Comparison of ENCODE assay signal across 1 cellular context in the genomic region with DNA sequence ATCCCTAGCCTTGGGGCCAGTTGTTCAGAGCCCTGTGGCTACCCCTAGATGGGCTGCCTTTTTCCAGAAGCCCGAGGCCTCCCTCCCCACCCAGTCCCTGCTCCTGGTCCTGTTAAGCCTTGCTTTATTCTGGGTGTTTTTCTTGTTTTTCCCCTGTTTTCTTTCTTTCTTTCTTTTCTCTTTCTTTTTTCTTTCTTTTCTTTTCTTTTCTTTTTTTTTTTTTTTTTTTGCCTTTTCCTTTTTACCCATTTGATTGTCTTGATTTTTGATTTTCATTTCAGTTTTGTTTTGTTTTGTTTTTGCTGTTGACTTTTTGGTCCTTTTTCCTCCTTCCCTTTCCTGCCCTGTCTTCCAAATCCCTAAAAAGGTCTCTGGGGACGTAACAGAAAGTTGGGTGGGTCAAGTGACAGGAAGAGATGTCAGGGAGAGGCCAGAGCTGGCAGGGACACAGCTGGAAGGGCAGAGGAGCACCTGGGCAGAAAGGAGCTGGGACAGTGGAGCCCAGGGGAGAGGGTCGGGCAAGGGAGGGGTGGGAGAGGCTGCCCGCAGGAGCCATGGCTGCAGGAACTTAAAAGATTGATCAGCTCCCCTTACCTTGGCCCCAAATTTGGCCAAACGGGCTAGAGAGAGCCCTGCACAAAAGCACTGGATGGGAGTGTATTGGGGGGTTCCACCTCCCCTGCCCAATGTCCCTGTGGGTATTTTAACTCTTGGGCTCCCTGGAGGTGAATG.
TF ChIP-seq lines count a peak whose summit lies in the region.

No MANE protein-coding gene starts in this region.

TF ChIP-seq in GM23338, 12 proteins besides CTCF, POLR2A, EP300 and RAD21:
- no peak for TF ChIP-seq EZH2phosphoT487 (IDR thresholded peaks at IDR 0.05; ENCODE audit: unreplicated experiment)
- no peak for TF ChIP-seq ETS1 (IDR thresholded peaks at IDR 0.05)
- no peak for TF ChIP-seq NANOG (IDR thresholded peaks at IDR 0.05; ENCODE audit: borderline replicate concordance)
- no peak for TF ChIP-seq ZNF462 (CRISPR knock-in tag; IDR thresholded peaks at IDR 0.05)
- TF ChIP-seq ZNF114 (CRISPR knock-in tag; IDR thresholded peaks at IDR 0.05): no peak
- TF ChIP-seq EZH2 (IDR thresholded peaks at IDR 0.05; ENCODE audit: low read depth, unreplicated experiment): no peak
- no peak for TF ChIP-seq POLR2AphosphoS5 (IDR thresholded peaks at IDR 0.05; ENCODE audit: low read depth)
- TF ChIP-seq STAT1 (IDR thresholded peaks at IDR 0.05; ENCODE audit: unreplicated experiment): no peak
- no peak for TF ChIP-seq CREB1 (CRISPR knock-in tag; IDR thresholded peaks at IDR 0.05; ENCODE audit: low read depth)
- no peak for TF ChIP-seq JUNB (IDR thresholded peaks at IDR 0.05; ENCODE audit: unreplicated experiment)
- TF ChIP-seq REST (IDR thresholded peaks at IDR 0.05; ENCODE audit: unreplicated experiment): no peak
- TF ChIP-seq ZNF331 (CRISPR knock-in tag; IDR thresholded peaks at IDR 0.05; ENCODE audit: low read depth): no peak
